In the genomic region with DNA sequence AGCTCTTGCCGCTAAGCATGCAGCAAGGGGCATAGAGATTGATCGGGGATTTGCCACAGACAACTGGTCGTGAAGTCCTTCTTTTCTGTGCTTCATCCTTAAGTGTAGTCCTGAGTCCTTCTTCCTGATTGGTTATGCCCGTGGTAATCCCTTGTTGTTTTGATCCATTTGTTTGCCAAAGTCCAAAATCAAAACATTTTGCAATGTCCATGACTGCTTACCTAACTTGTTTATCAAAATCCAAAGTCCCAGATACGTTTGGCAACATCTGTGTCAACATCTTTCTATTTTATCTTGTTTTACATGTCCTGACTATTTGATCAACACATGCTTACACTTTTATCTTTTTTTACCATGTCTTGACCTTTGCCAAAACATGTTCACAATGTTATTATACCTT, we compare ENCODE assay signal across 21 cellular contexts.
DNase-seq lines count a peak whose midpoint lies in the region; ATAC-seq, FAIRE-seq and TF ChIP-seq lines count a peak whose summit lies in the region.
"Had no signal": no experiment of that assay in that cellular context is flagged by ENCODE, and none has a peak within 500 bp of the region (broad histone marks: within the 10 kb centered on the region; RNA-seq: fewer than 3 reads in every experiment).

No MANE protein-coding gene starts in this region.

- DNase-seq in GM12892 (ENCODE audit: insufficient read length) (no peak), H1 (ENCODE audit: low read depth in 1 of 2, low spot score in 2 of 2) (no peak), urothelium cell line (ENCODE audit: low spot score) (no peak), superior temporal gyrus (ENCODE audit: extremely low spot score) (no peak), omental fat pad (ENCODE audit: low spot score) (no peak)
- DNase-seq: AML-193; CD4-positive, alpha-beta T cell; DMS153; DMS79; GDM1; GM23248; HCEC 1CT; IMR-90; KBM-7 had no signal

- H3K79me1 ChIP-seq in H1 (ENCODE audit: low read depth, low read length): no peaks in the 10 kb centered on the region

- no peak overlapping the region for H4K5ac ChIP-seq in H1 (ENCODE audit: insufficient read length, low read depth, low read length)

- H3K4me1 ChIP-seq in H1 (replicated peaks in 1 of 4; ENCODE audit: control insufficient read depth in 3 of 4, insufficient read depth in 4 of 4, low read length in 3 of 4) (peaks cover 0 to 6% (median 1%) of the 10 kb centered on the region in 4 experiments; a peak in 3 of 7 replicates), liver (ENCODE audit: control insufficient read depth in 4 of 4, insufficient read depth in 4 of 4, low read length in 3 of 4) (peaks cover 0 to 6% (median 0%) of the 10 kb centered on the region in 4 donors)
- H3K4me1 ChIP-seq: A549 had no signal

- no peak overlapping the region for H2BK12ac ChIP-seq in H1 (ENCODE audit: low read depth, low read length)

- CTCF ChIA-PET in H1 (lab: Charles Lee; ENCODE audit: partially characterized antibody): no interaction called here

- no peak for TF ChIP-seq POLR2A in GM12892 (IDR thresholded peaks at IDR 0.05; ENCODE audit: low read depth, low read length)
- TF ChIP-seq POLR2A in H1 (IDR thresholded peaks at IDR 0.05; ENCODE audit: control extremely low read depth in 1 of 2, low read depth in 2 of 2, low read length in 2 of 2): no peak

- H3K9ac ChIP-seq in H1 (replicated peaks in 1 of 4; ENCODE audit: extremely low read depth in 1 of 4, low read depth in 3 of 4, low read length in 3 of 4) (no peak overlapping the region), liver (ENCODE audit: low read depth in 1 of 2, low read length in 2 of 2) (peak overlapping the region in 1 of 2 donors; percentile 63)
- H3K9ac ChIP-seq: GM23248 had no signal

- H3K36me3 ChIP-seq in H1 (ENCODE audit: control insufficient read depth in 2 of 4, insufficient read depth in 4 of 4, low read length in 3 of 4) (no peaks in the 10 kb centered on the region; a peak in 1 of 8 replicates), liver (ENCODE audit: control insufficient read depth in 4 of 4, insufficient read depth in 3 of 4, low read depth in 1 of 4, low read length in 3 of 4) (no peaks in the 10 kb centered on the region)

- H3K27me3 ChIP-seq in H1 (replicated peaks in 1 of 4; ENCODE audit: control insufficient read depth in 3 of 4, extremely low read depth in 1 of 4, insufficient read depth in 3 of 4, low read length in 3 of 4): no peaks in the 10 kb centered on the region
- H3K27me3 ChIP-seq in liver (ENCODE audit: control insufficient read depth in 4 of 4, insufficient read depth in 4 of 4, low read length in 3 of 4): no peaks in the 10 kb centered on the region

- TF ChIP-seq RAD21 in H1 (IDR thresholded peaks at IDR 0.05 in 1 of 2, conservative IDR thresholded peaks at IDR 0.05 in 1 of 2; ENCODE audit: low read depth in 2 of 2, low read length in 2 of 2): no peak
- peak; percentile 45 to 54 for TF ChIP-seq RAD21 in liver (IDR thresholded peaks at IDR 0.05)

- H3K4me2 ChIP-seq in H1 (ENCODE audit: insufficient read depth in 1 of 2, low read depth in 2 of 2, low read length in 2 of 2): no peak overlapping the region
- H3K4me2 ChIP-seq: A549 had no signal

- peak overlapping the region; percentile 84; the same call in 1 of the 2 replicates for H2AFZ ChIP-seq in H1 (ENCODE audit: low read length)
- H2AFZ ChIP-seq: GM23248 had no signal

- H3K56ac ChIP-seq in H1 (replicated peaks; ENCODE audit: insufficient read length, low read depth, low read length): no peak overlapping the region

- no peaks in the 10 kb centered on the region for H3K23me2 ChIP-seq in H1 (ENCODE audit: low read depth, low read length)

- H3K79me2 ChIP-seq in H1 (ENCODE audit: control insufficient read depth in 1 of 2, insufficient read depth in 2 of 2, low read length in 2 of 2): no peaks in the 10 kb centered on the region

- no peak overlapping the region for H3K23ac ChIP-seq in H1 (ENCODE audit: insufficient read length)

- no peak for TF ChIP-seq CTCF in H1 (IDR thresholded peaks at IDR 0.05; ENCODE audit: control extremely low read depth in 1 of 3, insufficient read depth in 1 of 3, low read depth in 1 of 3, low read length in 3 of 3)
- no peak for TF ChIP-seq CTCF in liver (IDR thresholded peaks at IDR 0.05; ENCODE audit: low read depth, low read length, missing input control)
- TF ChIP-seq CTCF in omental fat pad (IDR thresholded peaks at IDR 0.05): no peak

- H3K4ac ChIP-seq in H1 (replicated peaks; ENCODE audit: insufficient read length, low read depth, low read length): no peak overlapping the region

- H2BK5ac ChIP-seq in H1 (ENCODE audit: low read depth, low read length): no peak overlapping the region

- H3K14ac ChIP-seq in H1 (ENCODE audit: insufficient read length): no peak overlapping the region

- WGBS in H1 (ENCODE audit: extremely low coverage in 1 of 2, insufficient coverage in 1 of 2, insufficient read length in 1 of 2, insufficient replicate concordance in 2 of 2, low coverage in 1 of 2, low lambda C conversion rate in 2 of 2, missing lambda C conversion rate in 1 of 2), 2 experiments: 92% methylated on average over 5 of the region's 5 CpGs; no CpG with 5 or more reads in 1 of the 2 experiments
- WGBS in liver: 33% methylated on average over 5 of the region's 5 CpGs

- H4K91ac ChIP-seq in H1 (replicated peaks; ENCODE audit: insufficient read length, low read length): no peak overlapping the region

- no peak overlapping the region for H3K18ac ChIP-seq in H1 (ENCODE audit: extremely low read depth, low read length)

- no peak overlapping the region for H2BK20ac ChIP-seq in H1 (ENCODE audit: low read length)

- POLR2A ChIA-PET in H1 (lab: Charles Lee; ENCODE audit: partially characterized antibody): interaction anchor here (0.6 kb wide), 1 partner anchor 331 kb away, joined by 4 read pairs; no protein-coding TSS in a partner anchor

- FAIRE-seq in GM12892 (lab: Jason Lieb, UNC) (peak; percentile 51), H1 (lab: Jason Lieb, UNC) (no peak), urothelium cell line (lab: Jason Lieb, UNC) (peak; percentile 46)
- FAIRE-seq: A549, H54 had no signal

- H3K27ac ChIP-seq in H1 (ENCODE audit: low read depth, low read length): no peak overlapping the region
- H3K27ac ChIP-seq in liver (ENCODE audit: low read depth in 1 of 2, low read length in 2 of 2): peak overlapping the region; percentile 66 to 86
- H3K27ac ChIP-seq: 22Rv1, A549, C4-2B, GM23248, HL-60 had no signal

- H4K20me1 ChIP-seq in H1 (replicated peaks in 1 of 2; ENCODE audit: control insufficient read depth in 1 of 2, insufficient read depth in 2 of 2, low read length in 2 of 2): no peaks in the 10 kb centered on the region

- TF ChIP-seq EP300 in H1 (IDR thresholded peaks at IDR 0.05; ENCODE audit: borderline replicate concordance in 1 of 2, low read depth in 2 of 2, low read length in 2 of 2): no peak

- H2AK5ac ChIP-seq in H1 (ENCODE audit: low read depth, low read length): no peak overlapping the region

- ATAC-seq in GM21786 (IDR thresholded peaks at IDR 0.05; ENCODE audit: unreplicated experiment) (no peak), omental fat pad (ENCODE audit: low FRiP score) (no peak)
- ATAC-seq: A549 had no signal

- H3K4me3 ChIP-seq in H1 (ENCODE audit: extremely low read depth in 1 of 4, insufficient read depth in 2 of 4, low read depth in 3 of 4, low read length in 4 of 4) (no peak overlapping the region), liver (ENCODE audit: low read depth in 1 of 3, low read length in 3 of 3) (peak overlapping the region in 2 of 3 donors; percentile 42 to 53)
- H3K4me3 ChIP-seq: A549, GM23248 had no signal

- H2BK120ac ChIP-seq in H1 (replicated peaks; ENCODE audit: low read depth, low read length): no peak overlapping the region

- no peak overlapping the region for H4K8ac ChIP-seq in H1 (ENCODE audit: extremely low read depth, insufficient read depth, low read length)

- H3K9me3 ChIP-seq in H1 (ENCODE audit: insufficient read depth in 2 of 2, low read depth in 1 of 2, low read length in 1 of 2): no peaks in the 10 kb centered on the region
- peaks cover 0 to 7% (median 2%) of the 10 kb centered on the region in 4 donors for H3K9me3 ChIP-seq in liver (ENCODE audit: control insufficient read depth in 4 of 4, low read length in 3 of 4)
- H3K9me3 ChIP-seq: A549 had no signal

- H2BK15ac ChIP-seq in H1 (ENCODE audit: low read length): no peak overlapping the region

TF ChIP-seq in H1, 55 proteins besides CTCF, POLR2A, EP300 and RAD21:
- TF ChIP-seq TEAD4 (IDR thresholded peaks at IDR 0.05; ENCODE audit: low read depth, low read length) (no peak), NRF1 (IDR thresholded peaks at IDR 0.05; ENCODE audit: low read depth, low read length) (no peak), RXRA (IDR thresholded peaks at IDR 0.05; ENCODE audit: insufficient read depth, low read depth, low read length) (no peak), SIN3A (conservative IDR thresholded peaks at IDR 0.05 in 1 of 2, IDR thresholded peaks at IDR 0.05 in 1 of 2; ENCODE audit: low read depth in 1 of 2, low read length in 2 of 2) (no peak), TCF12 (IDR thresholded peaks at IDR 0.05; ENCODE audit: low read depth, low read length) (no peak)
- TF ChIP-seq, protein P1, sequence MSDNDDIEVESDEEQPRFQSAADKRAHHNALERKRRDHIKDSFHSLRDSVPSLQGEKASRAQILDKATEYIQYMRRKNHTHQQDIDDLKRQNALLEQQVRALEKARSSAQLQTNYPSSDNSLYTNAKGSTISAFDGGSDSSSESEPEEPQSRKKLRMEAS (IDR thresholded peaks at IDR 0.05): no peak

TF ChIP-seq in liver, 16 proteins besides CTCF, POLR2A, EP300 and RAD21 (continues in another document):
- TF ChIP-seq FOXA1 (IDR thresholded peaks at IDR 0.05) (peak; percentile 97), FOXA2 (IDR thresholded peaks at IDR 0.05) (peak; percentile 96), HNF4A (conservative IDR thresholded peaks at IDR 0.05) (peak; percentile 99), SP1 (IDR thresholded peaks at IDR 0.05) (peak; percentile 83)
- TF ChIP-seq, protein P2, sequence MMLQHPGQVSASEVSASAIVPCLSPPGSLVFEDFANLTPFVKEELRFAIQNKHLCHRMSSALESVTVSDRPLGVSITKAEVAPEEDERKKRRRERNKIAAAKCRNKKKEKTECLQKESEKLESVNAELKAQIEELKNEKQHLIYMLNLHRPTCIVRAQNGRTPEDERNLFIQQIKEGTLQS (IDR thresholded peaks at IDR 0.05): no peak
- TF ChIP-seq, protein P3, sequence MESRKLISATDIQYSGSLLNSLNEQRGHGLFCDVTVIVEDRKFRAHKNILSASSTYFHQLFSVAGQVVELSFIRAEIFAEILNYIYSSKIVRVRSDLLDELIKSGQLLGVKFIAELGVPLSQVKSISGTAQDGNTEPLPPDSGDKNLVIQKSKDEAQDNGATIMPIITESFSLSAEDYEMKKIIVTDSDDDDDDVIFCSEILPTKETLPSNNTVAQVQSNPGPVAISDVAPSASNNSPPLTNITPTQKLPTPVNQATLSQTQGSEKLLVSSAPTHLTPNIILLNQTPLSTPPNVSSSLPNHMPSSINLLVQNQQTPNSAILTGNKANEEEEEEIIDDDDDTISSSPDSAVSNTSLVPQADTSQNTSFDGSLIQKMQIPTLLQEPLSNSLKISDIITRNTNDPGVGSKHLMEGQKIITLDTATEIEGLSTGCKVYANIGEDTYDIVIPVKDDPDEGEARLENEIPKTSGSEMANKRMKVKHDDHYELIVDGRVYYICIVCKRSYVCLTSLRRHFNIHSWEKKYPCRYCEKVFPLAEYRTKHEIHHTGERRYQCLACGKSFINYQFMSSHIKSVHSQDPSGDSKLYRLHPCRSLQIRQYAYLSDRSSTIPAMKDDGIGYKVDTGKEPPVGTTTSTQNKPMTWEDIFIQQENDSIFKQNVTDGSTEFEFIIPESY (IDR thresholded peaks at IDR 0.05): peak; percentile 87

Comparison
In these comparisons a context has a peak if more than half of its experiments do, and no peak if none do; other contexts are left out.
1. H3K4me3 ChIP-seq: peak in liver (2 of 3); none in H1 (0 of 4).